9 cellular contexts compared by ENCODE assay signal in genomic region chr1:27430903-27431653, GRCh38. TPM values are rescaled to one million over a fixed set of nuclear protein-coding genes. Genes with fewer than 3 reads are reported as not detected.
DNase-seq lines count a peak whose midpoint lies in the region; ATAC-seq and TF ChIP-seq lines count a peak whose summit lies in the region.
"Had no signal": no experiment of that assay in that cellular context is flagged by ENCODE, and none has a peak within 500 bp of the region (broad histone marks: within the 10 kb centered on the region; RNA-seq: fewer than 3 reads in every experiment).

No MANE protein-coding gene starts in this region.

- no peaks in the 10 kb centered on the region for H3K9me3 Mint-ChIP-seq in activated T-helper 17 cell treated with anti-CD3 and anti-CD28 coated beads, Interleukin-2, amount 50 U/mL, for 72 hours

- H3K27me3 ChIP-seq in right cardiac atrium (ENCODE audit: control insufficient read depth, insufficient read depth), result no peaks in the 10 kb centered on the region
- no peaks in the 10 kb centered on the region for H3K27me3 ChIP-seq in osteoblast (ENCODE audit: insufficient read depth, low read length)

- WGBS in right cardiac atrium, result 4% methylated on average over 1 of the region's 1 CpG
- WGBS in lower leg skin, 2 donors, result 20 to 27% methylated on average over 1 of the region's 1 CpG

- H3K4me1 ChIP-seq in right cardiac atrium (ENCODE audit: control insufficient read depth, insufficient read depth, low read length), result peaks cover 29% of the 10 kb centered on the region
- peaks cover 36% of the 10 kb centered on the region for H3K4me1 ChIP-seq in osteoblast (ENCODE audit: insufficient read depth, low read length)

- H4K20me1 ChIP-seq in osteoblast (ENCODE audit: insufficient read depth, low read length), result peaks cover 18% of the 10 kb centered on the region

- H3K79me2 ChIP-seq in osteoblast (ENCODE audit: insufficient read depth, low read length), result peaks cover 74% of the 10 kb centered on the region

- H2AFZ ChIP-seq in osteoblast (ENCODE audit: low read length), result no peak overlapping the region

- peak; percentile 53 for DNase-seq in NOMO-1 treated with DMSO at 0.1 percent for 48 hours (lab: John Stamatoyannopoulos, UW; ENCODE audit: unreplicated experiment)
- DNase-seq in NOMO-1 treated with dmso at 0.1 percent for 144 hours (lab: John Stamatoyannopoulos, UW; ENCODE audit: unreplicated experiment), result no peak
- no peak for DNase-seq in right cardiac atrium
- peak in 16 of 49 donors; percentile 11 to 62 (median 21) for DNase-seq in substantia nigra (lab: John Stamatoyannopoulos, UW)
- DNase-seq in osteoblast (ENCODE audit: insufficient read length, low spot score, missing footprints), result no peak
- DNase-seq in lower leg skin (ENCODE audit: low spot score in 2 of 2), result no peak

- H3K4me3 ChIP-seq in right cardiac atrium (ENCODE audit: low read length) (no peak overlapping the region), osteoblast (ENCODE audit: insufficient read depth, low read length) (no peak overlapping the region), lower leg skin (ENCODE audit: low read depth, poor library complexity, severe bottlenecking) (no peak overlapping the region)
- H3K4me3 ChIP-seq: A549 had no signal

- H3K4me1 Mint-ChIP-seq in activated T-helper 17 cell treated with anti-CD3 and anti-CD28 coated beads, Interleukin-2, amount 50 U/mL, for 72 hours, result peaks cover 48% of the 10 kb centered on the region

- peak overlapping the region; percentile 81 for H3K27ac ChIP-seq in right cardiac atrium (ENCODE audit: low read length)
- peak overlapping the region; percentile 88 for H3K27ac ChIP-seq in substantia nigra (ENCODE audit: low read depth, low read length, poor library complexity, severe bottlenecking)
- H3K27ac ChIP-seq in osteoblast (ENCODE audit: low read depth, low read length), result no peak overlapping the region
- H3K27ac ChIP-seq: A549 had no signal

- intact Hi-C loops in right cardiac atrium (cut with DNase I) (loop anchor here in 2 of 4 donors (10.0 kb wide), 2 partner anchors 54 to 74 kb away; no protein-coding TSS in a partner anchor), lower leg skin (cut with DNase I; ENCODE audit: low total_unique reads) (loop anchor here (10.0 kb wide), 1 partner anchor 54 kb away; no protein-coding TSS in a partner anchor)

- H3K27ac Mint-ChIP-seq in activated T-helper 17 cell treated with anti-CD3 and anti-CD28 coated beads, Interleukin-2, amount 50 U/mL, for 72 hours, result peak overlapping the region; percentile 74

- H3K9me3 ChIP-seq in right cardiac atrium (ENCODE audit: control insufficient read depth, low read length) (no peaks in the 10 kb centered on the region), osteoblast (ENCODE audit: low read depth, low read length) (no peaks in the 10 kb centered on the region)
- H3K9me3 ChIP-seq: A549 had no signal

- H3K36me3 ChIP-seq in osteoblast (ENCODE audit: insufficient read depth, low read length), result peaks cover 13% of the 10 kb centered on the region

- no peak overlapping the region for H3K4me2 ChIP-seq in osteoblast (ENCODE audit: insufficient read depth, low read length)
- H3K4me2 ChIP-seq: A549 had no signal

- H3K27me3 Mint-ChIP-seq in activated T-helper 17 cell treated with anti-CD3 and anti-CD28 coated beads, Interleukin-2, amount 50 U/mL, for 72 hours, result no peaks in the 10 kb centered on the region

- TF ChIP-seq CTCF in osteoblast (IDR thresholded peaks at IDR 0.05; ENCODE audit: extremely low read depth, low read depth, low read length) (no peak), lower leg skin (IDR thresholded peaks at IDR 0.05) (no peak)

- peak overlapping the region; percentile 52 for H3K4me3 Mint-ChIP-seq in activated T-helper 17 cell treated with anti-CD3 and anti-CD28 coated beads, Interleukin-2, amount 50 U/mL, for 72 hours

- peak; percentile 53 for ATAC-seq in activated T-helper 17 cell treated with anti-CD3 and anti-CD28 coated beads, Interleukin-2, amount 50 U/mL, for 72 hours (replicated peaks)
- peak; percentile 56 to 69 for ATAC-seq in right cardiac atrium
- ATAC-seq in HG02973 (IDR thresholded peaks at IDR 0.05; ENCODE audit: unreplicated experiment), result no peak
- ATAC-seq: A549 had no signal

- peaks cover 34% of the 10 kb centered on the region for H3K36me3 Mint-ChIP-seq in activated T-helper 17 cell treated with anti-CD3 and anti-CD28 coated beads, Interleukin-2, amount 50 U/mL, for 72 hours (ENCODE audit: low read depth)

- TF ChIP-seq POLR2A in lower leg skin (IDR thresholded peaks at IDR 0.05), result no peak

RNA-seq across cellular contexts. Expression of gene GPR3, which starts 38.7 kb away (rescaled TPM):
- under 1 TPM; 0.26 to 0.42 TPM for total RNA-seq in activated T-helper 17 cell treated with anti-CD3 and anti-CD28 coated beads, Interleukin-2, amount 50 U/mL, for 72 hours
- total RNA-seq in right cardiac atrium (1 to 10 TPM in 1 of 4 donors, under 1 TPM in 3; 0.46 to 3.3 (median 0.68) TPM), osteoblast (under 0.01 and 0.36 TPM in 2 replicates), lower leg skin (1 to 10 TPM in 2 of 4 donors, under 1 TPM in 2; 0.22 to 1.3 (median 0.68) TPM)
- 1.7 TPM for polyA plus RNA-seq in right cardiac atrium

RNA-seq across cellular contexts. Expression of gene CD164L2, which starts 47.9 kb away (rescaled TPM):
- total RNA-seq in activated T-helper 17 cell treated with anti-CD3 and anti-CD28 coated beads, Interleukin-2, amount 50 U/mL, for 72 hours, result not detected
- total RNA-seq in right cardiac atrium, result not detected
- polyA plus RNA-seq in right cardiac atrium, result not detected
- total RNA-seq in osteoblast, result not detected in 2 replicates
- total RNA-seq in lower leg skin, result 10 to 100 TPM in 2 of 4 donors, 1 to 10 TPM in 2; 4.3 to 12.0 (median 10.0) TPM
- polyA plus RNA-seq: A549 had no signal

RNA-seq across cellular contexts. Expression of gene FCN3, which starts 56.5 kb away (rescaled TPM):
- total RNA-seq in activated T-helper 17 cell treated with anti-CD3 and anti-CD28 coated beads, Interleukin-2, amount 50 U/mL, for 72 hours, result not detected
- 10 to 100 TPM in 3 of 4 donors, 1 to 10 TPM in 1; 5.8 to 46.0 (median 11.9) TPM for total RNA-seq in right cardiac atrium
- polyA plus RNA-seq in right cardiac atrium, result 98.1 TPM
- total RNA-seq in osteoblast, result not detected in 2 replicates
- 1 to 10 TPM in 3 of 4 donors, not detected in 1; 1.0 to 6.5 (median 1.7) TPM for total RNA-seq in lower leg skin
- polyA plus RNA-seq: A549 had no signal

RNA-seq across cellular contexts. Expression of gene WASF2, which starts 58.9 kb away (rescaled TPM):
- total RNA-seq in activated T-helper 17 cell treated with anti-CD3 and anti-CD28 coated beads, Interleukin-2, amount 50 U/mL, for 72 hours, result 100 to 1,000 TPM in 1 of 2 donors, 10 to 100 TPM in 1; 85.7 to 125 TPM
- total RNA-seq in right cardiac atrium (10 to 100 TPM; 64.4 to 77.9 (median 71.5) TPM), osteoblast (24.5 and 24.6 TPM in 2 replicates), lower leg skin (10 to 100 TPM; 53.8 to 76.6 (median 70.3) TPM)
- 22.1 TPM for polyA plus RNA-seq in right cardiac atrium
